30 cellular contexts compared by ENCODE assay signal in genomic region chr7:3425087-3425486, GRCh38.
"Had no signal": no experiment of that assay in that cellular context is flagged by ENCODE, and none has a peak within 500 bp of the region (broad histone marks: within the 10 kb centered on the region; RNA-seq: fewer than 3 reads in every experiment).

No MANE protein-coding gene starts in this region.

- H3K36me3 ChIP-seq: ascending aorta, brain microvascular endothelial cell, breast epithelium, WERI-Rb-1 had no signal

- H3K4me1 ChIP-seq: breast epithelium had no signal

- ATAC-seq: activated CD4-positive, alpha-beta T cell treated with anti-CD3 and anti-CD28 coated beads for 36 hours; activated CD4-positive, CD25-positive, alpha-beta regulatory T cell treated with anti-CD3 and anti-CD28 coated beads, Interleukin-2, amount 50 U/mL, for 24 hours; activated CD8-positive, alpha-beta memory T cell treated with anti-CD3 and anti-CD28 coated beads, Interleukin-2, amount 10 ng/mL, durations not matched to agents 7 days and 5 days; activated CD8-positive, alpha-beta T cell treated with anti-CD3 and anti-CD28 coated beads, Interleukin-2, amount 10 ng/mL, durations not matched to agents 7 days and 5 days; activated naive CD8-positive, alpha-beta T cell treated with anti-CD3 and anti-CD28 coated beads, Interleukin-2, amount 50 U/mL, for 24 hours; WTC11 had no signal

- H3K9me3 ChIP-seq: ascending aorta, breast epithelium had no signal

- DNase-seq: activated CD4-positive, alpha-beta memory T cell treated with anti-CD3 and anti-CD28 coated beads, Interleukin-2, amount 10 ng/mL, durations not matched to agents 7 days and 5 days; activated CD4-positive, alpha-beta T cell treated with anti-CD3 and anti-CD28 coated beads for 1 hour; activated CD4-positive, alpha-beta T cell treated with anti-CD3 and anti-CD28 coated beads for 36 hours; activated CD4-positive, alpha-beta T cell treated with anti-CD3 and anti-CD28 coated beads for 48 hours; activated CD4-positive, alpha-beta T cell treated with anti-CD3 and anti-CD28 coated beads, Interleukin-2, amount 10 ng/mL, durations not matched to agents 7 days and 5 days; activated CD4-positive, alpha-beta T cell treated with anti-CD3 and anti-CD28 coated beads, Interleukin-2, amount 50 U/mL, for 48 hours; activated CD4-positive, CD25-positive, alpha-beta regulatory T cell; activated CD8-positive, alpha-beta memory T cell treated with anti-CD3 and anti-CD28 coated beads for 24 hours; activated CD8-positive, alpha-beta memory T cell treated with anti-CD3 and anti-CD28 coated beads, Interleukin-2, amount 10 ng/mL, durations not matched to agents 7 days and 5 days; activated CD8-positive, alpha-beta memory T cell treated with anti-CD3 and anti-CD28 coated beads, Interleukin-2, amount 50 U/mL, for 48 hours; activated CD8-positive, alpha-beta T cell treated with anti-CD3 and anti-CD28 coated beads, Interleukin-2, amount 10 ng/mL, durations not matched to agents 7 days and 5 days; activated effector memory CD4-positive, alpha-beta T cell treated with Interleukin-2 at 50 U/mL for 16 hours; activated gamma-delta T cell; activated naive CD4-positive, alpha-beta T cell treated with anti-CD3 and anti-CD28 coated beads, Interleukin-2, amount 10 ng/mL, durations not matched to agents 7 days and 5 days; activated naive CD4-positive, alpha-beta T cell treated with Interleukin-2 at 50 U/mL for 16 hours; activated naive CD8-positive, alpha-beta T cell treated with anti-CD3 and anti-CD28 coated beads, Interleukin-2, amount 10 ng/mL, durations not matched to agents 7 days and 5 days; activated naive CD8-positive, alpha-beta T cell treated with anti-CD3 and anti-CD28 coated beads, Interleukin-2, amount 50 U/mL, for 24 hours; activated T-cell treated with anti-CD3 and anti-CD28 coated beads, Interleukin-2, amount 50 U/mL, for 24 hours; activated T-cell treated with anti-CD3 and anti-CD28 coated beads, Interleukin-2, amount 50 U/mL, for 48 hours; amygdala; anterior cingulate cortex; brain microvascular endothelial cell; central memory CD4-positive, alpha-beta T cell; T-helper 2 cell; T-helper 9 cell; WERI-Rb-1 had no signal

- H3K27ac ChIP-seq: ascending aorta, brain microvascular endothelial cell, breast epithelium, WERI-Rb-1 had no signal

- H3K27me3 ChIP-seq: ascending aorta, brain microvascular endothelial cell, breast epithelium had no signal

- H3K4me3 ChIP-seq: ascending aorta, breast epithelium had no signal
